In the genomic region with DNA sequence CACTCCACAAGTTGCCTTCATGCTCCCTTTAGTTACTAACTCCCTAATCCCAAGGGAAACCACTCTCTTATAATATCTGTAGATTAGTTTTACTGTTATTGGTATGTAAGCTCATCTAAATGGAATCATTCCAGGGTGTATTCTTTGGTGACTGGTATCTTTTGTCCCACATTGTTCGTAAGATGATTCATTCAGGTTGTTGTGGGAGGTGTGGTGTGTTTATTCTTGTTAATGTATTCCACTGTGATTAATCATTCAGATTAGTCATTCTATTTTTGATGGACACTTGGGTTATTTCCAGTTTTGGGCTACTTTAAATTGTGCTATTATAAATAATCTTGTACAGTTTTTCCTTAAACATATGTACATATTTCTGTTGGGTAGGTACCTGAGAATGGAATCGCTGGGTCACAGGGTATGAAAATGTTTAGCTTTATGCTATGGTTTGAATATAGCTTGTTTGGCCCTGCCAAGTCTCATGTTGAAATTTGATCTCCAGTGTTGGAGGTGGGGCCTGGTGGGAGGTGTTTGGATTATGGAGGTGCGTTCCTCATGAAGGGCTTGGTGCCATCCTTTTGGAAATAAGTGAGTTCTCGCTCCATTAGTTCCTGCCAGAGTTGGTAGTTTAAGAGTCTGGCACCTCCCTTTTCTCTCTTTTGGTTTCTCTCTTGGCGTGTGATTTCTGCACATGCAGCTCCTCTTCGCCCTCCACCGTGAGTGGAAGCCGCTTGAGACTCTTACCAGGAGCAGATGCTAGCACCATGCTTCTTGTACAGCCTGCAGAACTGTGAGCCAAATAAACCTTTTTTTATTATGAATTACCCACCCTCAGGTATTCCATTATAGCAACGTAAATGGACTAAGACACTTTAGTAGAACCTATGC, we compare ENCODE assay signal across 1 cellular context.
TF ChIP-seq lines count a peak whose summit lies in the region.

No MANE protein-coding gene starts in this region.

TF ChIP-seq in HepG2, 621 proteins besides CTCF, POLR2A, EP300 and RAD21 (continued from another document):
- TF ChIP-seq, protein P1, sequence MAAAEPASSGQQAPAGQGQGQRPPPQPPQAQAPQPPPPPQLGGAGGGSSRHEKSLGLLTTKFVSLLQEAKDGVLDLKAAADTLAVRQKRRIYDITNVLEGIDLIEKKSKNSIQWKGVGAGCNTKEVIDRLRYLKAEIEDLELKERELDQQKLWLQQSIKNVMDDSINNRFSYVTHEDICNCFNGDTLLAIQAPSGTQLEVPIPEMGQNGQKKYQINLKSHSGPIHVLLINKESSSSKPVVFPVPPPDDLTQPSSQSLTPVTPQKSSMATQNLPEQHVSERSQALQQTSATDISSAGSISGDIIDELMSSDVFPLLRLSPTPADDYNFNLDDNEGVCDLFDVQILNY (CRISPR knock-in tag; conservative IDR thresholded peaks at IDR 0.05), result no peak
- TF ChIP-seq ZKSCAN8 (CRISPR knock-in tag; IDR thresholded peaks at IDR 0.05; ENCODE audit: borderline replicate concordance), result no peak
- TF ChIP-seq NRL (CRISPR knock-in tag; IDR thresholded peaks at IDR 0.05; ENCODE audit: borderline replicate concordance), result no peak
- TF ChIP-seq, protein P2, sequence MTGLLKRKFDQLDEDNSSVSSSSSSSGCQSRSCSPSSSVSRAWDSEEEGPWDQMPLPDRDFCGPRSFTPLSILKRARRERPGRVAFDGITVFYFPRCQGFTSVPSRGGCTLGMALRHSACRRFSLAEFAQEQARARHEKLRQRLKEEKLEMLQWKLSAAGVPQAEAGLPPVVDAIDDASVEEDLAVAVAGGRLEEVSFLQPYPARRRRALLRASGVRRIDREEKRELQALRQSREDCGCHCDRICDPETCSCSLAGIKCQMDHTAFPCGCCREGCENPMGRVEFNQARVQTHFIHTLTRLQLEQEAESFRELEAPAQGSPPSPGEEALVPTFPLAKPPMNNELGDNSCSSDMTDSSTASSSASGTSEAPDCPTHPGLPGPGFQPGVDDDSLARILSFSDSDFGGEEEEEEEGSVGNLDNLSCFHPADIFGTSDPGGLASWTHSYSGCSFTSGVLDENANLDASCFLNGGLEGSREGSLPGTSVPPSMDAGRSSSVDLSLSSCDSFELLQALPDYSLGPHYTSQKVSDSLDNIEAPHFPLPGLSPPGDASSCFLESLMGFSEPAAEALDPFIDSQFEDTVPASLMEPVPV (CRISPR knock-in tag; IDR thresholded peaks at IDR 0.05), result no peak
- no peak for TF ChIP-seq ZNF652 (CRISPR knock-in tag; IDR thresholded peaks at IDR 0.05; ENCODE audit: borderline replicate concordance, low read depth)
- TF ChIP-seq SPEN (CRISPR knock-in tag; IDR thresholded peaks at IDR 0.05; ENCODE audit: low read depth), result no peak
- no peak for TF ChIP-seq ZNF788 (CRISPR knock-in tag; IDR thresholded peaks at IDR 0.05; ENCODE audit: borderline replicate concordance)
- TF ChIP-seq NCOR1 (IDR thresholded peaks at IDR 0.05; ENCODE audit: borderline replicate concordance, low read length), result no peak
- TF ChIP-seq ZSCAN29 (CRISPR knock-in tag; conservative IDR thresholded peaks at IDR 0.05), result no peak
- TF ChIP-seq, protein P3, sequence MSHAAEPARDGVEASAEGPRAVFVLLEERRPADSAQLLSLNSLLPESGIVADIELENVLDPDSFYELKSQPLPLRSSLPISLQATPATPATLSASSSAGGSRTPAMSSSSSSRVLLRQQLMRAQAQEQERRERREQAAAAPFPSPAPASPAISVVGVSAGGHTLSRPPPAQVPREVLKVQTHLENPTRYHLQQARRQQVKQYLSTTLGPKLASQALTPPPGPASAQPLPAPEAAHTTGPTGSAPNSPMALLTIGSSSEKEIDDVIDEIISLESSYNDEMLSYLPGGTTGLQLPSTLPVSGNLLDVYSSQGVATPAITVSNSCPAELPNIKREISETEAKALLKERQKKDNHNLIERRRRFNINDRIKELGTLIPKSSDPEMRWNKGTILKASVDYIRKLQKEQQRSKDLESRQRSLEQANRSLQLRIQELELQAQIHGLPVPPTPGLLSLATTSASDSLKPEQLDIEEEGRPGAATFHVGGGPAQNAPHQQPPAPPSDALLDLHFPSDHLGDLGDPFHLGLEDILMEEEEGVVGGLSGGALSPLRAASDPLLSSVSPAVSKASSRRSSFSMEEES (CRISPR knock-in tag; IDR thresholded peaks at IDR 0.05), result no peak
- TF ChIP-seq ZC3H13 (CRISPR knock-in tag; IDR thresholded peaks at IDR 0.05), result no peak
- TF ChIP-seq TAF15 (IDR thresholded peaks at IDR 0.05; ENCODE audit: low read depth, low read length, poor library complexity, severe bottlenecking), result no peak
- TF ChIP-seq RXRB (CRISPR knock-in tag; IDR thresholded peaks at IDR 0.05; ENCODE audit: borderline replicate concordance), result no peak
